In genomic region chr12:78186670-78187069, GRCh38 we compare ENCODE assay signal across 19 cellular contexts.
DNase-seq lines count a peak whose midpoint lies in the region; ATAC-seq and TF ChIP-seq lines count a peak whose summit lies in the region.
"Had no signal": no experiment of that assay in that cellular context is flagged by ENCODE, and none has a peak within 500 bp of the region (broad histone marks: within the 10 kb centered on the region; RNA-seq: fewer than 3 reads in every experiment).

No MANE protein-coding gene starts in this region.

- H3K4me1 ChIP-seq in GM23338 (ENCODE audit: insufficient read depth) (peaks cover 20% of the 10 kb centered on the region), IMR-90 (ENCODE audit: control insufficient read depth, insufficient read depth, low read length) (peaks cover 7% of the 10 kb centered on the region; the same call in 1 of the 2 replicates)
- H3K4me1 ChIP-seq: BE2C, HAP-1 had no signal

- H3K18ac ChIP-seq in IMR-90 (ENCODE audit: low read depth, low read length): no peak overlapping the region; the same call in 1 of the 2 replicates

- H3K79me2 ChIP-seq in GM23338 (replicated peaks; ENCODE audit: insufficient read depth): no peaks in the 10 kb centered on the region

- POLR2A ChIA-PET in IMR-90 (lab: Charles Lee; ENCODE audit: unreplicated experiment): no interaction called here

- no peaks in the 10 kb centered on the region for H3F3A ChIP-seq in GM23338 (replicated peaks; ENCODE audit: low read depth)

- no peaks in the 10 kb centered on the region for H3K9me1 ChIP-seq in IMR-90 (ENCODE audit: insufficient read depth, low read length)

- no peak overlapping the region for H3K23ac ChIP-seq in IMR-90 (ENCODE audit: low read depth, low read length)

- no peak overlapping the region for H3K56ac ChIP-seq in IMR-90 (ENCODE audit: extremely low read depth, insufficient read depth, low read length)

- peaks cover 0 to 7% of the 10 kb centered on the region in 2 experiments; a peak in 1 of 4 replicates for H3K79me1 ChIP-seq in IMR-90 (ENCODE audit: low read depth in 1 of 2, low read length in 2 of 2)

- no peaks in the 10 kb centered on the region for H3K9me3 ChIP-seq in IMR-90 (ENCODE audit: control insufficient read depth, insufficient read depth, low read length)
- H3K9me3 ChIP-seq: BE2C; BLaER1 treated with 17β-estradiol and CSF1 and Interleukin-3, amounts not matched to agents 10 nM and 100 nM; HAP-1 had no signal

- no peaks in the 10 kb centered on the region for H3K36me3 ChIP-seq in GM23338 (ENCODE audit: insufficient read depth)
- peaks cover 2% of the 10 kb centered on the region; the same call in 1 of the 2 replicates for H3K36me3 ChIP-seq in IMR-90 (ENCODE audit: control insufficient read depth, insufficient read depth, low read length)
- H3K36me3 ChIP-seq: BE2C; BLaER1 treated with 17β-estradiol and CSF1 and Interleukin-3, amounts not matched to agents 10 nM and 100 nM; HAP-1 had no signal

- TF ChIP-seq POLR2A in IMR-90 (IDR thresholded peaks at IDR 0.05; ENCODE audit: low read depth, low read length): no peak

- CTCF ChIA-PET in IMR-90 (lab: Yijun Ruan, JAX): interaction anchor here (0.6 kb wide), 1 partner anchor 216 kb away, joined by 3 read pairs; no protein-coding TSS in a partner anchor

- H3K27me3 Mint-ChIP-seq in GM23338 (ENCODE audit: insufficient read depth, low read depth, poor library complexity): no peaks in the 10 kb centered on the region
- H3K27me3 Mint-ChIP-seq: CD4-positive, alpha-beta T cell; CD8-positive, alpha-beta memory T cell had no signal

- no peak overlapping the region for H2BK120ac ChIP-seq in IMR-90 (ENCODE audit: low read depth, low read length)

- H2AFZ ChIP-seq in GM23338 (no peak overlapping the region), IMR-90 (replicated peaks; ENCODE audit: low read length, poor library complexity) (no peak overlapping the region)

- H3K36me3 Mint-ChIP-seq in GM23338 (ENCODE audit: low read depth): no peaks in the 10 kb centered on the region
- H3K36me3 Mint-ChIP-seq: CD14-positive monocyte; CD8-positive, alpha-beta memory T cell had no signal

- H4K91ac ChIP-seq in IMR-90 (ENCODE audit: insufficient read depth, low read depth, low read length): no peak overlapping the region

- no peak overlapping the region for H2AK5ac ChIP-seq in IMR-90 (ENCODE audit: low read depth, low read length)

- H4K20me1 ChIP-seq in GM23338 (replicated peaks; ENCODE audit: insufficient read depth): no peaks in the 10 kb centered on the region
- H4K20me1 ChIP-seq in IMR-90 (ENCODE audit: insufficient read depth, low read length): no peaks in the 10 kb centered on the region
- H4K20me1 ChIP-seq: BLaER1 treated with 17β-estradiol and CSF1 and Interleukin-3, amounts not matched to agents 10 nM and 100 nM had no signal

- H3K4me2 ChIP-seq in GM23338: peak overlapping the region; percentile 27
- no peak overlapping the region for H3K4me2 ChIP-seq in IMR-90 (ENCODE audit: low read depth, low read length)
- H3K4me2 ChIP-seq: BLaER1 treated with 17β-estradiol and CSF1 and Interleukin-3, amounts not matched to agents 10 nM and 100 nM had no signal

- H3K9me2 ChIP-seq in GM23338 (ENCODE audit: insufficient read depth): no peaks in the 10 kb centered on the region

- no peak overlapping the region for H3K9ac ChIP-seq in IMR-90 (ENCODE audit: low read depth, low read length)
- H3K9ac ChIP-seq: BLaER1 treated with 17β-estradiol and CSF1 and Interleukin-3, amounts not matched to agents 10 nM and 100 nM had no signal

- no peak overlapping the region for H3K4ac ChIP-seq in IMR-90 (ENCODE audit: low read depth, low read length)

- H3K27me3 ChIP-seq in GM23338 (ENCODE audit: insufficient read depth) (no peaks in the 10 kb centered on the region), IMR-90 (ENCODE audit: control insufficient read depth, insufficient read depth, low read length) (no peaks in the 10 kb centered on the region)
- H3K27me3 ChIP-seq: BLaER1 treated with 17β-estradiol and CSF1 and Interleukin-3, amounts not matched to agents 10 nM and 100 nM had no signal

- H2BK5ac ChIP-seq in IMR-90 (ENCODE audit: low read depth, low read length, poor library complexity, severe bottlenecking): peak overlapping the region; percentile 8

- H2BK15ac ChIP-seq in IMR-90 (ENCODE audit: low read depth, low read length): no peak overlapping the region

- H4K5ac ChIP-seq in IMR-90 (ENCODE audit: low read depth, low read length): no peak overlapping the region

- dilution Hi-C loops in IMR-90 (cut with HindIII; ENCODE audit: low sequenced_read_pairs, unreplicated experiment): no loop called here

- TF ChIP-seq RAD21 in IMR-90 (IDR thresholded peaks at IDR 0.05; ENCODE audit: low read length): no peak

- H2AK9ac ChIP-seq in IMR-90 (replicated peaks; ENCODE audit: low read depth, low read length, poor library complexity): no peak overlapping the region

- no TSS peak for BruUV-seq in IMR-90 (replicated peaks; lab: Mats Ljungman, UMichigan)

- H3K27ac Mint-ChIP-seq in GM23338: peak overlapping the region; percentile 80
- H3K27ac Mint-ChIP-seq: CD14-positive monocyte; CD4-positive, alpha-beta T cell; CD8-positive, alpha-beta memory T cell had no signal

- WGBS in IMR-90 (ENCODE audit: extremely low coverage in 2 of 2, insufficient read length in 1 of 2), 2 experiments: no CpG with 5 or more reads among the region's 1 CpG

- no peak overlapping the region for H3K14ac ChIP-seq in IMR-90 (replicated peaks; ENCODE audit: low read depth, low read length)

- intact Hi-C loops in IMR-90 (cut with micrococcal nuclease): loop anchor here (10.0 kb wide), 4 partner anchors 238 to 1188 kb away; partner anchors contain the start of gene SYT1

- no peak overlapping the region for H3K4me3 Mint-ChIP-seq in GM23338
- H3K4me3 Mint-ChIP-seq: CD14-positive monocyte; CD4-positive, alpha-beta T cell; CD8-positive, alpha-beta memory T cell had no signal

- H3K9me3 Mint-ChIP-seq in GM23338: no peaks in the 10 kb centered on the region
- H3K9me3 Mint-ChIP-seq: CD14-positive monocyte; CD4-positive, alpha-beta T cell had no signal

- H3K27ac ChIP-seq in GM23338 (ENCODE audit: low read depth) (no peak overlapping the region), IMR-90 (ENCODE audit: insufficient read depth, low read length) (no peak overlapping the region)
- H3K27ac ChIP-seq: 22Rv1; BLaER1 treated with 17β-estradiol and CSF1 and Interleukin-3, amounts not matched to agents 10 nM and 100 nM had no signal

- H3K4me1 Mint-ChIP-seq in GM23338: peaks cover 19% of the 10 kb centered on the region
- H3K4me1 Mint-ChIP-seq: CD14-positive monocyte; CD8-positive, alpha-beta memory T cell had no signal

- TF ChIP-seq CTCF in GM23338 (conservative IDR thresholded peaks at IDR 0.05; ENCODE audit: low read depth in 2 of 2) (no peak), IMR-90 (conservative IDR thresholded peaks at IDR 0.05; ENCODE audit: low read depth, low read length) (no peak)

- in situ Hi-C loops in IMR-90 (cut with MboI; ENCODE audit: low sequenced_read_pairs) (loop anchor here (10.0 to 25.0 kb wide), 2 partner anchors 988 to 1176 kb away; no protein-coding TSS in a partner anchor), ACHN (cut with HindIII; ENCODE audit: low pct_ligation_motif_present, low pct_unique_long_range_greater_than_20kb, low sequenced_read_pairs) (no loop called here)

- no peak overlapping the region for H2BK20ac ChIP-seq in IMR-90 (ENCODE audit: low read depth, low read length)

- ATAC-seq in GM23338: peak; percentile 66
- ATAC-seq in IMR-90 (ENCODE audit: low read depth): no peak

- no peak overlapping the region for H4K8ac ChIP-seq in IMR-90 (ENCODE audit: low read depth in 2 of 2, low read length in 2 of 2)

- DNase-seq in D341Med (ENCODE audit: low spot score) (peak; percentile 12), GM23338 (ENCODE audit: low spot score) (no peak), IMR-90 (no peak), NCI-H82 treated with DMSO at 0.1 percent for 48 hours (lab: John Stamatoyannopoulos, UW; ENCODE audit: unreplicated experiment) (peak; percentile 41), dermis blood vessel endothelial cell (no peak), NCI-H128 (lab: John Stamatoyannopoulos, UW; ENCODE audit: unreplicated experiment) (no peak), ACHN (no peak), activated T-cell treated with anti-CD3 and anti-CD28 coated beads for 4 hours (no peak)
- DNase-seq: AML-193; BE2C; CD4-positive, alpha-beta T cell; CD8-positive, alpha-beta memory T cell; DMS153; DND-41; GOT3 had no signal

- no peak overlapping the region for H3K4me3 ChIP-seq in GM23338
- no peak overlapping the region for H3K4me3 ChIP-seq in IMR-90 (ENCODE audit: insufficient read depth, low read depth, low read length)
- H3K4me3 ChIP-seq: BLaER1 treated with 17β-estradiol and CSF1 and Interleukin-3, amounts not matched to agents 10 nM and 100 nM; HAP-1 had no signal

TF ChIP-seq in GM23338, 12 proteins besides CTCF, POLR2A, EP300 and RAD21 (continues in another document):
- TF ChIP-seq STAT1 (IDR thresholded peaks at IDR 0.05; ENCODE audit: unreplicated experiment) (no peak), ZNF114 (CRISPR knock-in tag; IDR thresholded peaks at IDR 0.05) (no peak), EZH2phosphoT487 (IDR thresholded peaks at IDR 0.05; ENCODE audit: unreplicated experiment) (no peak)
- TF ChIP-seq, protein P1, sequence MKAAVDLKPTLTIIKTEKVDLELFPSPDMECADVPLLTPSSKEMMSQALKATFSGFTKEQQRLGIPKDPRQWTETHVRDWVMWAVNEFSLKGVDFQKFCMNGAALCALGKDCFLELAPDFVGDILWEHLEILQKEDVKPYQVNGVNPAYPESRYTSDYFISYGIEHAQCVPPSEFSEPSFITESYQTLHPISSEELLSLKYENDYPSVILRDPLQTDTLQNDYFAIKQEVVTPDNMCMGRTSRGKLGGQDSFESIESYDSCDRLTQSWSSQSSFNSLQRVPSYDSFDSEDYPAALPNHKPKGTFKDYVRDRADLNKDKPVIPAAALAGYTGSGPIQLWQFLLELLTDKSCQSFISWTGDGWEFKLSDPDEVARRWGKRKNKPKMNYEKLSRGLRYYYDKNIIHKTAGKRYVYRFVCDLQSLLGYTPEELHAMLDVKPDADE (IDR thresholded peaks at IDR 0.05): no peak

TF ChIP-seq in IMR-90, 13 proteins besides CTCF, POLR2A, EP300 and RAD21 (continues in another document):
- TF ChIP-seq MAZ (IDR thresholded peaks at IDR 0.05; ENCODE audit: borderline replicate concordance, low read depth, low read length) (no peak), MXI1 (IDR thresholded peaks at IDR 0.05; ENCODE audit: borderline replicate concordance, low read depth, low read length) (no peak), SMC3 (IDR thresholded peaks at IDR 0.05; ENCODE audit: low read depth, low read length) (no peak), CEBPB (IDR thresholded peaks at IDR 0.05; ENCODE audit: low read depth, low read length) (no peak), RCOR1 (IDR thresholded peaks at IDR 0.05; ENCODE audit: insufficient replicate concordance, low read length) (no peak), FOS (IDR thresholded peaks at IDR 0.05; ENCODE audit: low read depth, low read length) (no peak)

Comparison
In these comparisons a context has a peak if more than half of its experiments do, and no peak if none do; other contexts are left out.
1. DNase-seq: peak in D341Med (single experiment) and NCI-H82 treated with DMSO at 0.1 percent for 48 hours (single experiment); none in GM23338 (single experiment), IMR-90 (single experiment), dermis blood vessel endothelial cell (single experiment), NCI-H128 (single experiment), ACHN (single experiment) and activated T-cell treated with anti-CD3 and anti-CD28 coated beads for 4 hours (single experiment).